ENCODE assay signal across 19 cellular contexts in the genomic region with DNA sequence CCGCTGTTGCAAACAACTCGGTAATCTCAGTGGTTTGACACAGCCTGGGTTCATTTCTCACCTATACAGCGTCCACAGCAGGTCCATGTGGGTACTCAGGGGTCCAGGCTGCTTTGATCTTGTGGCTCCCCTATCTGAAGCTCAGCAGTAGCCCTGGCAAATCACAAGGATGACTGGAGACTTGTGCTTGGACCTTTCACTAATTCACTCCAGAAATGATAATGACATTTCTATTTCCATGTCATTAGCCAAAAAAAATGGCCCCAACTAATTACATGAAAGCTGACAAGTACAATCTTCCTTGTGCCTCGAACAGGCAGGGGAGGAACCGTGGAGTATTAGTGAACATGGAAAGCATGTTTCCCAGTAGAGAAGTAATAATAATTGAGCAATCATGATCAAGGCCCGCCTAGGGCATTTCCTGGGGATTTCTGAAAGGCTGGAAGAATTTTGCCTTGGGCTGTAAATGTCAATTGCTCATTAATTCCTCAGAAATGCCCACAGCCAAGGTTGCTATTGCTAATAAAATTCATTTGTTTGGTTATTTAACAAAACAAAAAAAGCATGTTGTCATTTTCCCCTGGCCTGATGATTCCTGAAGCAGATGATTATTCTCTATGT.
"Had no signal": no experiment of that assay in that cellular context is flagged by ENCODE, and none has a peak within 500 bp of the region (broad histone marks: within the 10 kb centered on the region; RNA-seq: fewer than 3 reads in every experiment).

No MANE protein-coding gene starts in this region.

- H3K36me3 Mint-ChIP-seq: activated naive CD4-positive, alpha-beta T cell treated with anti-CD3 and anti-CD28 coated beads, Interleukin-2, amount 50 U/mL, for 72 hours; immature natural killer cell; natural killer cell had no signal

- ATAC-seq: activated naive CD4-positive, alpha-beta T cell treated with anti-CD3 and anti-CD28 coated beads, Interleukin-2, amount 50 U/mL, for 72 hours; effector memory CD8-positive, alpha-beta T cell; left cardiac atrium; natural killer cell; T-helper 17 cell had no signal

- H3K79me2 ChIP-seq: parathyroid adenoma had no signal

- H3K27ac Mint-ChIP-seq: activated naive CD4-positive, alpha-beta T cell treated with anti-CD3 and anti-CD28 coated beads, Interleukin-2, amount 50 U/mL, for 72 hours; effector memory CD8-positive, alpha-beta T cell; immature natural killer cell; natural killer cell; T-helper 17 cell had no signal

- H3K4me1 Mint-ChIP-seq: immature natural killer cell, natural killer cell, T-helper 17 cell had no signal

- H3K4me1 ChIP-seq: adrenal gland, parathyroid adenoma, tibial nerve had no signal

- H3K27me3 ChIP-seq: adrenal gland, cardiac muscle cell, tibial nerve had no signal

- H3K4me3 ChIP-seq: adrenal gland, cardiac muscle cell, tibial nerve had no signal

- H3K9me3 Mint-ChIP-seq: activated naive CD4-positive, alpha-beta T cell treated with anti-CD3 and anti-CD28 coated beads, Interleukin-2, amount 50 U/mL, for 72 hours; effector memory CD8-positive, alpha-beta T cell; immature natural killer cell; natural killer cell had no signal

- H3K36me3 ChIP-seq: adrenal gland, cardiac muscle cell, tibial nerve, WERI-Rb-1 had no signal

- H3K27ac ChIP-seq: adrenal gland, cardiac muscle cell, parathyroid adenoma, tibial nerve, WERI-Rb-1 had no signal

- H2AFZ ChIP-seq: parathyroid adenoma had no signal

- H3K9ac ChIP-seq: parathyroid adenoma had no signal

- FAIRE-seq: astrocyte had no signal

- H3K9me3 ChIP-seq: adrenal gland, tibial nerve had no signal

- DNase-seq: activated CD4-positive, alpha-beta T cell treated with anti-CD3 and anti-CD28 coated beads for 1 hour; activated gamma-delta T cell treated with Interleukin-2 at 50 U/mL for 16 hours; adrenal gland; dermis blood vessel endothelial cell; effector memory CD8-positive, alpha-beta T cell; immature natural killer cell; left cardiac atrium; natural killer cell; stimulated activated CD4-positive, alpha-beta T cell treated with anti-CD3 and anti-CD28 coated beads, Interleukin-12 subunit alpha, Interleukin-12 subunit beta, amount 100 ng/mL, for 4 hours; stimulated activated CD4-positive, alpha-beta T cell treated with anti-CD3 and anti-CD28 coated beads, Interleukin-1b, Interleukin-23, amount 100 ng/mL, for 48 hours; stimulated activated CD8-positive, alpha-beta memory T cell treated with anti-CD3 and anti-CD28 coated beads, Interleukin-4, amount 100 ng/mL, for 48 hours; stimulated activated naive CD4-positive, alpha-beta T cell; T-helper 17 cell; WERI-Rb-1 had no signal

- H3K4me3 Mint-ChIP-seq: effector memory CD8-positive, alpha-beta T cell; immature natural killer cell; natural killer cell; T-helper 17 cell had no signal
